In the genomic region with DNA sequence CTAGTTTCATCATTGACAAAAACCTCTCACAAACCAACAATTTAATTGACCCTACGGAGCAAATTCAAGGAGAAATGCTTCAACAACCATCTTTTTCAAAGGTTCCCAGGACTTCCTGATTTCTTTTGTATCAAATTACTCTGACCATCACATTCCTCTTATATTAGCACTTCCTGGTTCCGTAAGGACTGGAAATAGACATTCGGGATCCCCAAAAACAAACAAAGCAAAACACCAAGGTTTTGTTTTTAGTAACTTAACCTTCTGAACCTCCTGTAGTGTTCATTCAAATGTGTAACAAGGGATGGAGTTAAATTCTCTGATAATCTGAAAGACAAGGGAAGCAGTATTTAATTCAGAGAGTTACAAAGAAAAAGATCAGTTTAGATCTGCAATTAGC, we compare ENCODE assay signal across 22 cellular contexts.
DNase-seq lines count a peak whose midpoint lies in the region; ATAC-seq, FAIRE-seq and TF ChIP-seq lines count a peak whose summit lies in the region.
"Had no signal": no experiment of that assay in that cellular context is flagged by ENCODE, and none has a peak within 500 bp of the region (broad histone marks: within the 10 kb centered on the region; RNA-seq: fewer than 3 reads in every experiment).

No MANE protein-coding gene starts in this region.

- peak overlapping the region; percentile 9 for H3K4me3 Mint-ChIP-seq in nephron progenitor cell
- no peak overlapping the region for H3K4me3 Mint-ChIP-seq in activated naive CD8-positive, alpha-beta T cell treated with anti-CD3 and anti-CD28 coated beads, Interleukin-2, amount 50 U/mL, for 24 hours
- H3K4me3 Mint-ChIP-seq: CD8-positive, alpha-beta T cell; stimulated activated effector memory CD8-positive, alpha-beta T cell treated with anti-CD3 and anti-CD28 coated beads, Interleukin-12 subunit alpha, Interleukin-12 subunit beta, amount 100 ng/mL, for 72 hours; T-helper 1 cell treated with Interleukin-12 subunit alpha and Interleukin-12 subunit beta and Interleukin-4 antibody, amounts not matched to agents 30 μg/mL and 1 μg/mL, for 36 hours had no signal

- peaks cover 18% of the 10 kb centered on the region for H3K4me1 Mint-ChIP-seq in nephron progenitor cell
- no peaks in the 10 kb centered on the region for H3K4me1 Mint-ChIP-seq in activated naive CD8-positive, alpha-beta T cell treated with anti-CD3 and anti-CD28 coated beads, Interleukin-2, amount 50 U/mL, for 24 hours
- H3K4me1 Mint-ChIP-seq: stimulated activated effector memory CD8-positive, alpha-beta T cell treated with anti-CD3 and anti-CD28 coated beads, Interleukin-12 subunit alpha, Interleukin-12 subunit beta, amount 100 ng/mL, for 72 hours had no signal

- POLR2A ChIA-PET in PC-9 (lab: Charles Lee; ENCODE audit: unreplicated experiment) (no interaction called here), endothelial cell of umbilical vein (lab: Charles Lee) (no interaction called here)

- TF ChIP-seq CTCF in PC-9 (conservative IDR thresholded peaks at IDR 0.05) = no peak
- no peak for TF ChIP-seq CTCF in endothelial cell of umbilical vein (IDR thresholded peaks at IDR 0.05; ENCODE audit: extremely low read depth in 1 of 2, insufficient read depth in 1 of 2, low read depth in 1 of 2, low read length in 2 of 2)
- no peak for TF ChIP-seq CTCF in nephron progenitor cell (IDR thresholded peaks at IDR 0.05)

- H4K20me1 ChIP-seq in PC-9 (ENCODE audit: insufficient read depth) (no peaks in the 10 kb centered on the region), endothelial cell of umbilical vein (replicated peaks; ENCODE audit: control insufficient read depth, extremely low read depth, insufficient read depth, low read length) (no peaks in the 10 kb centered on the region)

- DNase-seq in ELR (ENCODE audit: low read depth) (peak; percentile 37), PC-9 (peak in 1 of 2 experiments; percentile 54), endothelial cell of umbilical vein (ENCODE audit: low read depth, low spot score) (peak; percentile 26), nephron progenitor cell (no peak), activated T-cell treated with anti-CD3 and anti-CD28 coated beads for 4 hours (no peak)
- DNase-seq in activated CD8-positive, alpha-beta memory T cell treated with anti-CD3 and anti-CD28 coated beads, Interleukin-2, amount 50 U/mL, for 4 hours = no peak
- no peak for DNase-seq in activated naive CD8-positive, alpha-beta T cell treated with anti-CD3 and anti-CD28 coated beads, Interleukin-2, amount 50 U/mL, for 24 hours
- DNase-seq: anterior cingulate cortex; CD8-positive, alpha-beta T cell; colonic mucosa; DMS79 treated with DMSO at 0.1 percent for 48 hours; gastrocnemius medialis; left colon; midbrain; NCI-H1417 treated with DMSO at 0.1 percent for 48 hours; NCI-H526 treated with DMSO at 0.1 percent for 48 hours; SHP77; stimulated activated CD4-positive, alpha-beta T cell treated with anti-CD3 and anti-CD28 coated beads, Interleukin-15, amount 100 ng/mL, for 24 hours had no signal

- H3K4me3 ChIP-seq in PC-9 (no peak overlapping the region), endothelial cell of umbilical vein (replicated peaks in 1 of 3; ENCODE audit: insufficient read depth in 1 of 3, low read depth in 1 of 3, low read length in 3 of 3) (no peak overlapping the region)
- H3K4me3 ChIP-seq: colonic mucosa, gastrocnemius medialis, thoracic aorta had no signal

- H3K9me1 ChIP-seq in endothelial cell of umbilical vein (replicated peaks; ENCODE audit: control insufficient read depth, extremely low read depth, insufficient read depth, low read length) = no peaks in the 10 kb centered on the region

- H3K4me1 ChIP-seq in PC-9 (replicated peaks; ENCODE audit: insufficient read depth) (peaks cover 14% of the 10 kb centered on the region), endothelial cell of umbilical vein (ENCODE audit: control insufficient read depth, extremely low read depth, insufficient read depth, low read length) (peaks cover 18% of the 10 kb centered on the region)
- H3K4me1 ChIP-seq: colonic mucosa had no signal

- BruUV-seq in PC-9 (replicated peaks; lab: Mats Ljungman, UMichigan) = no TSS peak
- no TSS peak for BruUV-seq in endothelial cell of umbilical vein (replicated peaks; lab: Mats Ljungman, UMichigan)

- H2AFZ ChIP-seq in PC-9 (peak overlapping the region; percentile 35), endothelial cell of umbilical vein (ENCODE audit: low read depth, low read length) (peak overlapping the region; percentile 34)

- H3K4me2 ChIP-seq in PC-9 = peak overlapping the region; percentile 15; the same call in 1 of the 2 replicates
- peak overlapping the region; percentile 50 for H3K4me2 ChIP-seq in endothelial cell of umbilical vein (ENCODE audit: insufficient read depth, low read length)

- no peak overlapping the region for H3K9ac ChIP-seq in endothelial cell of umbilical vein (replicated peaks; ENCODE audit: extremely low read depth, insufficient read depth, low read length)

- CTCF ChIA-PET in PC-9 (lab: Charles Lee) = no interaction called here
- CTCF ChIA-PET in endothelial cell of umbilical vein (lab: Charles Lee) = no interaction called here

- H3K27me3 ChIP-seq in PC-9 (ENCODE audit: insufficient read depth, low read depth) = no peaks in the 10 kb centered on the region
- H3K27me3 ChIP-seq in endothelial cell of umbilical vein (ENCODE audit: control insufficient read depth in 2 of 2, insufficient read depth in 2 of 2, low read length in 2 of 2) = no peaks in the 10 kb centered on the region
- H3K27me3 ChIP-seq: colonic mucosa, gastrocnemius medialis had no signal

- H3K36me3 ChIP-seq in PC-9 (ENCODE audit: low read depth) = no peaks in the 10 kb centered on the region
- no peaks in the 10 kb centered on the region for H3K36me3 ChIP-seq in endothelial cell of umbilical vein (ENCODE audit: control insufficient read depth in 2 of 2, extremely low read depth in 1 of 2, insufficient read depth in 2 of 2, low read length in 2 of 2)
- H3K36me3 ChIP-seq: colonic mucosa, gastrocnemius medialis, thoracic aorta had no signal

- H3F3A ChIP-seq in PC-9 (ENCODE audit: insufficient read depth, low read depth) = no peaks in the 10 kb centered on the region

- H3K79me2 ChIP-seq in PC-9 (ENCODE audit: low read depth) = no peaks in the 10 kb centered on the region
- H3K79me2 ChIP-seq in endothelial cell of umbilical vein (ENCODE audit: control insufficient read depth, insufficient read depth, low read length) = no peaks in the 10 kb centered on the region

- H3K9me3 ChIP-seq in PC-9 (ENCODE audit: insufficient read depth, low read depth) (0 out of 2 replicates have a peak, but pooled peaks cover 2% of the 10 kb centered on the region), endothelial cell of umbilical vein (replicated peaks; ENCODE audit: control insufficient read depth, insufficient read depth, low read length) (no peaks in the 10 kb centered on the region)
- H3K9me3 ChIP-seq: colonic mucosa, gastrocnemius medialis, thoracic aorta had no signal

- H3K27ac ChIP-seq in PC-9 (no peak overlapping the region), endothelial cell of umbilical vein (ENCODE audit: insufficient read depth, low read depth, low read length) (peak overlapping the region; percentile 37)
- H3K27ac ChIP-seq: colonic mucosa, gastrocnemius medialis, thoracic aorta had no signal

- intact Hi-C loops in PC-9 (cut with micrococcal nuclease; ENCODE audit: unreplicated experiment) = no loop called here
- intact Hi-C loops in endothelial cell of umbilical vein (cut with micrococcal nuclease) = loop anchor here (2.0 kb wide), 1 partner anchor 391 kb away; no protein-coding TSS in a partner anchor

- peak overlapping the region; percentile 97 for H3K27ac Mint-ChIP-seq in nephron progenitor cell
- H3K27ac Mint-ChIP-seq in activated naive CD8-positive, alpha-beta T cell treated with anti-CD3 and anti-CD28 coated beads, Interleukin-2, amount 50 U/mL, for 24 hours = no peak overlapping the region
- H3K27ac Mint-ChIP-seq: CD8-positive, alpha-beta T cell; stimulated activated effector memory CD8-positive, alpha-beta T cell treated with anti-CD3 and anti-CD28 coated beads, Interleukin-12 subunit alpha, Interleukin-12 subunit beta, amount 100 ng/mL, for 72 hours; T-helper 1 cell treated with Interleukin-12 subunit alpha and Interleukin-12 subunit beta and Interleukin-4 antibody, amounts not matched to agents 30 μg/mL and 1 μg/mL, for 36 hours had no signal

- no peaks in the 10 kb centered on the region for H3K27me3 Mint-ChIP-seq in nephron progenitor cell (ENCODE audit: low read depth, poor library complexity)
- no peaks in the 10 kb centered on the region for H3K27me3 Mint-ChIP-seq in activated naive CD8-positive, alpha-beta T cell treated with anti-CD3 and anti-CD28 coated beads, Interleukin-2, amount 50 U/mL, for 24 hours

- peaks cover 16% of the 10 kb centered on the region for H3K36me3 Mint-ChIP-seq in nephron progenitor cell (ENCODE audit: low read depth)
- no peaks in the 10 kb centered on the region for H3K36me3 Mint-ChIP-seq in activated naive CD8-positive, alpha-beta T cell treated with anti-CD3 and anti-CD28 coated beads, Interleukin-2, amount 50 U/mL, for 24 hours (ENCODE audit: low read depth)
- H3K36me3 Mint-ChIP-seq: CD8-positive, alpha-beta T cell; stimulated activated effector memory CD8-positive, alpha-beta T cell treated with anti-CD3 and anti-CD28 coated beads, Interleukin-12 subunit alpha, Interleukin-12 subunit beta, amount 100 ng/mL, for 72 hours had no signal

- no peak for TF ChIP-seq POLR2A in endothelial cell of umbilical vein (IDR thresholded peaks at IDR 0.05; ENCODE audit: low read depth, low read length)

- dilution Hi-C loops in endothelial cell of umbilical vein (cut with MboI; ENCODE audit: extremely low pct_ligation_motif_present, low sequenced_read_pairs) = no loop called here

- FAIRE-seq in endothelial cell of umbilical vein (lab: Jason Lieb, UNC) = peak; percentile 70

- H3K9me3 Mint-ChIP-seq in nephron progenitor cell = peaks cover 66% of the 10 kb centered on the region
- no peaks in the 10 kb centered on the region for H3K9me3 Mint-ChIP-seq in activated naive CD8-positive, alpha-beta T cell treated with anti-CD3 and anti-CD28 coated beads, Interleukin-2, amount 50 U/mL, for 24 hours
- H3K9me3 Mint-ChIP-seq: CD8-positive, alpha-beta T cell; stimulated activated effector memory CD8-positive, alpha-beta T cell treated with anti-CD3 and anti-CD28 coated beads, Interleukin-12 subunit alpha, Interleukin-12 subunit beta, amount 100 ng/mL, for 72 hours; T-helper 1 cell treated with Interleukin-12 subunit alpha and Interleukin-12 subunit beta and Interleukin-4 antibody, amounts not matched to agents 30 μg/mL and 1 μg/mL, for 36 hours had no signal

- no peaks in the 10 kb centered on the region for H3K9me2 ChIP-seq in PC-9 (ENCODE audit: insufficient read depth)

- ATAC-seq in HG03460 (IDR thresholded peaks at IDR 0.05; ENCODE audit: unreplicated experiment) = no peak
- ATAC-seq in activated naive CD8-positive, alpha-beta T cell treated with anti-CD3 and anti-CD28 coated beads, Interleukin-2, amount 50 U/mL, for 24 hours = no peak
- ATAC-seq: CD8-positive, alpha-beta T cell; gastrocnemius medialis; left colon; stimulated activated effector memory CD8-positive, alpha-beta T cell treated with anti-CD3 and anti-CD28 coated beads, Interleukin-12 subunit alpha, Interleukin-12 subunit beta, amount 100 ng/mL, for 72 hours had no signal

TF ChIP-seq in endothelial cell of umbilical vein, 7 proteins besides CTCF, POLR2A, EP300 and RAD21 (continues in another document):
- peak; percentile 58 for TF ChIP-seq JUN (IDR thresholded peaks at IDR 0.05; ENCODE audit: borderline replicate concordance, insufficient read depth, insufficient read length, low read depth)

Comparison
In these comparisons a context has a peak if more than half of its experiments do, and no peak if none do; other contexts are left out.
1. DNase-seq: peak in ELR (single experiment) and endothelial cell of umbilical vein (single experiment); none in nephron progenitor cell (single experiment), activated T-cell treated with anti-CD3 and anti-CD28 coated beads for 4 hours (single experiment), activated CD8-positive, alpha-beta memory T cell treated with anti-CD3 and anti-CD28 coated beads, Interleukin-2, amount 50 U/mL, for 4 hours (single experiment) and activated naive CD8-positive, alpha-beta T cell treated with anti-CD3 and anti-CD28 coated beads, Interleukin-2, amount 50 U/mL, for 24 hours (single experiment).